ENCODE assay signal across 25 cellular contexts in the genomic region with DNA sequence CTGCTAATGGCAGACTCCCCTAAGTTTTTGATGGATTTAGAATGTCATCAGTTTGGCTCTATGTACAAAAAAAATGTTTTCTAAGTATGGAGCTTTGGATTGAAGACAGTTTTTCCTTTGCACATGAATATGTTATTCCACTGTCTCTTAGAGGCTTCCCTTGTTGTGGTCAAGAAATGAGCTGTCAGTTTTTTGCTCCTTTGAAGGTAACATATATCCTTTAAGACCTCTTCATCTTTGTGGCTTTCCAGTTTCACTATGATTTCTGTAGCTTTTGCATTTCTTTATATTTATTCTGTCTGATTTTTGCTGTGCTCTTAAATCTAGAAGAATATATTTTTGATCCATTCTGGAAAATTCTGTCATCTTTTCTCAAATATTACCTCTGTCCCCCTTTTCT. TPM values are rescaled to one million over a fixed set of nuclear protein-coding genes. Genes with fewer than 3 reads are reported as not detected.
"Had no signal": no experiment of that assay in that cellular context is flagged by ENCODE, and none has a peak within 500 bp of the region (broad histone marks: within the 10 kb centered on the region; RNA-seq: fewer than 3 reads in every experiment).

No MANE protein-coding gene starts in this region.

- H3K4me2 ChIP-seq: hepatocyte had no signal

- DNase-seq: dorsolateral prefrontal cortex; effector CD8-positive, alpha-beta T cell; foreskin keratinocyte; heart left ventricle; kidney; natural killer cell; occipital lobe; ovary; posterior cingulate gyrus; psoas muscle; right cardiac atrium; sigmoid colon; stimulated activated CD4-positive, alpha-beta T cell treated with anti-CD3 and anti-CD28 coated beads, Interleukin-4, amount 100 ng/mL, for 4 hours; transverse colon; upper lobe of right lung; uterus had no signal

- H3K4me1 ChIP-seq: esophagus muscularis mucosa, foreskin keratinocyte, gastroesophageal sphincter, heart left ventricle, psoas muscle, suprapubic skin, transverse colon, upper lobe of right lung, uterus had no signal

- H3K27me3 Mint-ChIP-seq: stimulated activated memory B cell treated with anti-CD40 and anti-IgM and Interleukin-4, amounts not matched to agents 10 μg/mL and 1 μg/mL and 100 μg/mL, for 72 hours had no signal

- H3K9me3 Mint-ChIP-seq: stimulated activated naive CD8-positive, alpha-beta T cell treated with anti-CD3 and anti-CD28 coated beads, Interleukin-15, Interleukin-2, amounts not matched to agents 100 ng/mL and 50 ng/mL, for 24 hours had no signal

- H2AFZ ChIP-seq: hepatocyte had no signal

- ATAC-seq: foreskin keratinocyte; gastroesophageal sphincter; heart left ventricle; left lobe of liver; natural killer cell; psoas muscle; right cardiac atrium; stimulated activated memory B cell treated with anti-CD40 and anti-IgM and Interleukin-4, amounts not matched to agents 10 μg/mL and 1 μg/mL and 100 μg/mL, for 72 hours; upper lobe of right lung had no signal

- H3K4me1 Mint-ChIP-seq: memory B cell; natural killer cell; stimulated activated memory B cell treated with anti-CD40 and anti-IgM and Interleukin-4, amounts not matched to agents 10 μg/mL and 1 μg/mL and 100 μg/mL, for 72 hours had no signal

- H3K9me3 ChIP-seq: esophagus muscularis mucosa, gastroesophageal sphincter, ovary, psoas muscle, sigmoid colon, suprapubic skin, transverse colon, upper lobe of right lung, uterus had no signal

- H3K4me3 ChIP-seq: dorsolateral prefrontal cortex, esophagus muscularis mucosa, gastroesophageal sphincter, heart left ventricle, hepatocyte, lung, ovary, psoas muscle, sigmoid colon, suprapubic skin, transverse colon, upper lobe of right lung, uterus had no signal

- H3K27me3 ChIP-seq: esophagus muscularis mucosa, gastroesophageal sphincter, heart left ventricle, hepatocyte, ovary, sigmoid colon, suprapubic skin, transverse colon, upper lobe of right lung, uterus had no signal

- H3K27ac Mint-ChIP-seq: memory B cell; natural killer cell; stimulated activated memory B cell treated with anti-CD40 and anti-IgM and Interleukin-4, amounts not matched to agents 10 μg/mL and 1 μg/mL and 100 μg/mL, for 72 hours; stimulated activated naive CD8-positive, alpha-beta T cell treated with anti-CD3 and anti-CD28 coated beads, Interleukin-15, Interleukin-2, amounts not matched to agents 100 ng/mL and 50 ng/mL, for 24 hours had no signal

- H3K27ac ChIP-seq: dorsolateral prefrontal cortex, esophagus muscularis mucosa, foreskin keratinocyte, gastroesophageal sphincter, heart left ventricle, hepatocyte, ovary, psoas muscle, sigmoid colon, suprapubic skin, transverse colon, upper lobe of right lung, uterus had no signal

- H3K4me3 Mint-ChIP-seq: memory B cell; natural killer cell; stimulated activated memory B cell treated with anti-CD40 and anti-IgM and Interleukin-4, amounts not matched to agents 10 μg/mL and 1 μg/mL and 100 μg/mL, for 72 hours; stimulated activated naive CD8-positive, alpha-beta T cell treated with anti-CD3 and anti-CD28 coated beads, Interleukin-15, Interleukin-2, amounts not matched to agents 100 ng/mL and 50 ng/mL, for 24 hours had no signal

- H3K36me3 ChIP-seq: esophagus muscularis mucosa, gastroesophageal sphincter, heart left ventricle, ovary, sigmoid colon, suprapubic skin, transverse colon, upper lobe of right lung, uterus had no signal

- H3K36me3 Mint-ChIP-seq: memory B cell; natural killer cell; stimulated activated memory B cell treated with anti-CD40 and anti-IgM and Interleukin-4, amounts not matched to agents 10 μg/mL and 1 μg/mL and 100 μg/mL, for 72 hours had no signal

- H3K79me2 ChIP-seq: hepatocyte had no signal

RNA-seq across cellular contexts. Expression of gene ODAD2, which starts 15.8 kb away (rescaled TPM):
- total RNA-seq: natural killer cell had no signal
